9 cellular contexts compared by ENCODE assay signal in genomic region chr11:57597461-57597892, GRCh38. TPM values are rescaled to one million over a fixed set of nuclear protein-coding genes. Genes with fewer than 3 reads are reported as not detected.
DNase-seq lines count a peak whose midpoint lies in the region; ATAC-seq and TF ChIP-seq lines count a peak whose summit lies in the region.
"Had no signal": no experiment of that assay in that cellular context is flagged by ENCODE, and none has a peak within 500 bp of the region (broad histone marks: within the 10 kb centered on the region; RNA-seq: fewer than 3 reads in every experiment).

Gene SERPING1, plus strand, starts transcription at chr11:57597685. Its CDS starts 586 bp downstream, at chr11:57598271.

- peaks cover 17% of the 10 kb centered on the region for H3K4me1 Mint-ChIP-seq in CD14-positive monocyte
- H3K4me1 Mint-ChIP-seq in activated CD8-positive, alpha-beta T cell treated with anti-CD3 and anti-CD28 coated beads for 36 hours (ENCODE audit: low read depth): no peaks in the 10 kb centered on the region
- H3K4me1 Mint-ChIP-seq: activated naive CD4-positive, alpha-beta T cell treated with anti-CD3 and anti-CD28 coated beads, Interleukin-2, amount 50 U/mL, for 24 hours had no signal

- intact Hi-C loops in CD14-positive monocyte (cut with micrococcal nuclease): no loop called here
- intact Hi-C loops in breast epithelium (cut with DNase I; ENCODE audit: low total_unique reads): no loop called here
- intact Hi-C loops in activated CD8-positive, alpha-beta T cell treated with anti-CD3 and anti-CD28 coated beads for 36 hours (cut with micrococcal nuclease): no loop called here

- peak within 1 kb of the TSS; percentile 82 to 91 for H3K4me3 Mint-ChIP-seq in CD14-positive monocyte
- H3K4me3 Mint-ChIP-seq in activated CD8-positive, alpha-beta T cell treated with anti-CD3 and anti-CD28 coated beads for 36 hours: no peak within 1 kb of the TSS
- H3K4me3 Mint-ChIP-seq: activated naive CD4-positive, alpha-beta T cell treated with anti-CD3 and anti-CD28 coated beads, Interleukin-2, amount 50 U/mL, for 24 hours had no signal

- ATAC-seq in activated CD8-positive, alpha-beta T cell treated with anti-CD3 and anti-CD28 coated beads for 36 hours: no peak
- ATAC-seq in HG02678 (IDR thresholded peaks at IDR 0.05; ENCODE audit: unreplicated experiment): no peak

- H3K9me3 ChIP-seq in breast epithelium: no peaks in the 10 kb centered on the region

- H3K27me3 ChIP-seq in breast epithelium: no peaks in the 10 kb centered on the region

- no peaks in the 10 kb centered on the region for H3K36me3 ChIP-seq in breast epithelium

- H3K4me3 ChIP-seq in breast epithelium (peak within 1 kb of the TSS; percentile 68 to 78 (median 70)), iPS-11a (ENCODE audit: low read depth, low read length) (peak within 1 kb of the TSS; percentile 38), retinal pigment epithelial cell (ENCODE audit: low read length) (peak within 1 kb of the TSS; percentile 37)

- POLR2A ChIA-PET in activated CD8-positive, alpha-beta T cell treated with anti-CD3 and anti-CD28 coated beads for 36 hours (lab: Charles Lee): interaction anchor here (1.3 kb wide), 1 partner anchor 62 kb away, joined by 3 read pairs; no protein-coding TSS in a partner anchor

- no peaks in the 10 kb centered on the region for H3K4me1 ChIP-seq in breast epithelium

- no peak for DNase-seq in CD14-positive monocyte (ENCODE audit: low spot score)
- peak; percentile 70 to 72 for DNase-seq in breast epithelium (ENCODE audit: low spot score in 2 of 2)
- no peak for DNase-seq in retinal pigment epithelial cell (ENCODE audit: low read depth)
- no peak for DNase-seq in NCI-H187 treated with DMSO at 0.1 percent for 48 hours (lab: John Stamatoyannopoulos, UW)
- no peak for DNase-seq in activated CD8-positive, alpha-beta T cell treated with anti-CD3 and anti-CD28 coated beads for 36 hours
- DNase-seq in kidney glomerular epithelial cell (lab: John Stamatoyannopoulos, UW): no peak

- no peaks in the 10 kb centered on the region for H3K36me3 Mint-ChIP-seq in CD14-positive monocyte
- H3K36me3 Mint-ChIP-seq in activated CD8-positive, alpha-beta T cell treated with anti-CD3 and anti-CD28 coated beads for 36 hours (ENCODE audit: low read depth): no peaks in the 10 kb centered on the region
- H3K36me3 Mint-ChIP-seq: activated naive CD4-positive, alpha-beta T cell treated with anti-CD3 and anti-CD28 coated beads, Interleukin-2, amount 50 U/mL, for 24 hours had no signal

- H3K27me3 Mint-ChIP-seq in CD14-positive monocyte (ENCODE audit: low read depth in 3 of 3): peaks cover 0 to 6% (median 4%) of the 10 kb centered on the region in 3 donors
- H3K27me3 Mint-ChIP-seq in activated CD8-positive, alpha-beta T cell treated with anti-CD3 and anti-CD28 coated beads for 36 hours: peaks cover 23% of the 10 kb centered on the region

- peak within 1 kb of the TSS in 2 of 7 donors; percentile 45 to 47 for H3K27ac Mint-ChIP-seq in CD14-positive monocyte
- H3K27ac Mint-ChIP-seq in activated CD8-positive, alpha-beta T cell treated with anti-CD3 and anti-CD28 coated beads for 36 hours: no peak within 1 kb of the TSS
- H3K27ac Mint-ChIP-seq: activated naive CD4-positive, alpha-beta T cell treated with anti-CD3 and anti-CD28 coated beads, Interleukin-2, amount 50 U/mL, for 24 hours had no signal

- H3K9me3 Mint-ChIP-seq in CD14-positive monocyte: no peaks in the 10 kb centered on the region
- H3K9me3 Mint-ChIP-seq in activated CD8-positive, alpha-beta T cell treated with anti-CD3 and anti-CD28 coated beads for 36 hours: no peaks in the 10 kb centered on the region
- H3K9me3 Mint-ChIP-seq: activated naive CD4-positive, alpha-beta T cell treated with anti-CD3 and anti-CD28 coated beads, Interleukin-2, amount 50 U/mL, for 24 hours had no signal

- CTCF ChIA-PET in activated CD8-positive, alpha-beta T cell treated with anti-CD3 and anti-CD28 coated beads for 36 hours (lab: Charles Lee): interaction anchor here (0.9 to 1.0 kb wide), 2 partner anchors 21 to 44 kb away, joined by 3 to 5 read pairs; no protein-coding TSS in a partner anchor

- TF ChIP-seq CTCF in CD14-positive monocyte (IDR thresholded peaks at IDR 0.05) (no peak), breast epithelium (IDR thresholded peaks at IDR 0.05) (no peak), retinal pigment epithelial cell (conservative IDR thresholded peaks at IDR 0.05; ENCODE audit: low read depth, low read length) (no peak)
- no peak for TF ChIP-seq CTCF in activated CD8-positive, alpha-beta T cell treated with anti-CD3 and anti-CD28 coated beads for 36 hours (IDR thresholded peaks at IDR 0.05)

- TF ChIP-seq POLR2A in breast epithelium (IDR thresholded peaks at IDR 0.05): peak; percentile 8

- H3K27ac ChIP-seq in breast epithelium: peak within 1 kb of the TSS; percentile 95 to 100

RNA-seq across cellular contexts. Expression of gene SERPING1, which starts in this region (rescaled TPM):
- 10 to 100 TPM in 1 of 2 donors, 1 to 10 TPM in 1; 8.5 to 10.8 TPM for polyA plus RNA-seq in CD14-positive monocyte
- total RNA-seq in breast epithelium: 100 to 1,000 TPM; 421 to 823 (median 479) TPM
- not detected for total RNA-seq in activated CD8-positive, alpha-beta T cell treated with anti-CD3 and anti-CD28 coated beads for 36 hours

Comparison
In these comparisons a context has a peak if more than half of its experiments do, and no peak if none do; other contexts are left out.
1. RNA of gene SERPING1 (total RNA-seq): 421 to 823 TPM in breast epithelium; not detected in activated CD8-positive, alpha-beta T cell treated with anti-CD3 and anti-CD28 coated beads for 36 hours; every median in the first group is over 100 times any median in the second.
2. DNase-seq: peak in breast epithelium (2 of 2); none in CD14-positive monocyte (single experiment), retinal pigment epithelial cell (single experiment), NCI-H187 treated with DMSO at 0.1 percent for 48 hours (single experiment), activated CD8-positive, alpha-beta T cell treated with anti-CD3 and anti-CD28 coated beads for 36 hours (single experiment) and kidney glomerular epithelial cell (single experiment).
3. Peak in every context shown above with its lines, with median percentiles within 50 percentile points of each other: H3K4me3 ChIP-seq.